ENCODE assay signal across 1 cellular context in the genomic region with DNA sequence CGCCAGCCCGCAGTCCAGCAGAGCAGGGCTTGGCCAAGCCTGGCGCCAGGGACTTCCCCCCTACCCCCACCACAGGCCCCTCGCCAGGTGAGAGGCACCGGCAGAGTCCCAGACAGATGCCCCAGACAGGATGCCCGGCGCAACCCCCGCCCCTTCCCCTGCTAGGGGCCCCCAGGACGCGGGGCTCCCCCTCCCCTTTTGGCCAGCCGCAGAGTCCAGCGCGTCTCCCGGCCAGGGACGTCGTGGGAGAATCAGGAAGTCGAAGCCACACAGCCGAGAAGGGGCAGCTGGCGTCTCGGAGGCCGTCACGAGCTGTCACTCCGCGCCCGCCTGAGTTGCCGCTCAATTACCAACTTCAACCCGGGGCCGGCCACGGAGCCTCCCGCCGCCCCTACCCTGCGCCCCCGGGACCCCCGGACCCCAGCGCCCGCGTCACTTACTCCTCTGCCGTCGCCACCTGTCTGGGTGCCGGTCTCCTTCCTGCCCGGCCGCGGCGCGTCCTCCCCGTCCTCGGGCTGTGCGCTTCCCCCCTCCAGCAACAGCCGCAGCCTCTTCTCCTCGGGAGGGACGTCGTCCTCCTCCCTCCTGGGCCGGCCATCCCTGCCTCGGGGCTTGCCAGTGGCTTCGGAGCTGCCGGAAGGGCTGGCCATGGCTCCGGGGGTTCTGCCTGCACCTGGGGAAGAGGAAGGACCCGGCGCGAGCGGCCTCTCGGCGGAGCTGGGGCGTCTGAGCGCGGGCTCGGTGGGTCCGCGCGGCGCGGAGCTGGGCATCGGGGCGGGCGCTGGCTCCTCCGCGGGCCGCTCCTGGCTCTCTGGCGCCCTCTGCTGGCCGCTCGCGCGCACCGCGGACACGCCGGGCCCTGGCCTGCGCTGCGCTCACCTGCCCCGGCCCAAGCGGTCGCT.
TF ChIP-seq lines count a peak whose summit lies in the region.

No MANE protein-coding gene starts in this region.

TF ChIP-seq in GM12878, 131 proteins besides CTCF, POLR2A, EP300 and RAD21:
- TF ChIP-seq SMC3 (IDR thresholded peaks at IDR 0.05; ENCODE audit: borderline replicate concordance, low read length) = peak; percentile 28; the same call in 1 of the 2 replicates
